In the genomic region with DNA sequence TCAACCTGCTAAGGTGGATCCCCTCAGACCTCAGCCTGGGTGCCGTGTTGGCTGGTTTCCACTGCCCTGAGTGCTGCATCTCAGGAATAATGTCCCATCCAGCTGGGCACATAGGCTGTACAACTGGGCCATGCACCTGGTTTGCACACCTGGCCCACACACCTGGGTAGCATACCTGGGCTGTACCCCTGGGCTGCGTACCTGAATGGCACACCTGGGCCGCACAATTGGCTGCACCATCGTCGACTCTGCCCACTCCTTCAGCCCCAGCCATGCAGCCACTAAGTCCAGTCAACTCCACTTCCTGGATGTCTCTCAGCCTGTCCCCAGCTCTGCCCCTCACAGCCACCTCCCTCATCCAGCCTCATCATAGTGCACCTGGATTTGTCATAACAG, we compare ENCODE assay signal across 24 cellular contexts. TPM values are rescaled to one million over a fixed set of nuclear protein-coding genes. Genes with fewer than 3 reads are reported as not detected.
"Had no signal": no experiment of that assay in that cellular context is flagged by ENCODE, and none has a peak within 500 bp of the region (broad histone marks: within the 10 kb centered on the region; RNA-seq: fewer than 3 reads in every experiment).

No MANE protein-coding gene starts in this region.

- DNase-seq: activated CD8-positive, alpha-beta memory T cell treated with anti-CD3 and anti-CD28 coated beads, Interleukin-2, amount 50 U/mL, for 48 hours; activated effector memory CD4-positive, alpha-beta T cell treated with Interleukin-2 at 50 U/mL for 16 hours; activated naive CD4-positive, alpha-beta T cell treated with anti-CD3 and anti-CD28 coated beads, Interleukin-2, amount 10 ng/mL, durations not matched to agents 7 days and 5 days; activated naive CD8-positive, alpha-beta T cell treated with anti-CD3 and anti-CD28 coated beads, Interleukin-2, amount 50 U/mL, for 24 hours; activated T-cell treated with anti-CD3 and anti-CD28 coated beads, Interleukin-2, amount 50 U/mL, for 48 hours; body of pancreas; erythroblast; foreskin keratinocyte; nucleus accumbens; small intestine; stimulated activated CD4-positive, alpha-beta T cell treated with anti-CD3 and anti-CD28 coated beads, Interleukin-2, amount 100 ng/mL, for 48 hours; stimulated activated CD8-positive, alpha-beta memory T cell treated with anti-CD3 and anti-CD28 coated beads, Interleukin-4, amount 100 ng/mL, for 48 hours; stimulated activated naive B cell treated with anti-CD40 and anti-IgM and Interleukin-4, amounts not matched to agents 10 μg/mL and 1 μg/mL and 100 μg/mL, for 72 hours; SW 1271; T-helper 17 cell; transverse colon; uterus had no signal

- H3K27me3 Mint-ChIP-seq: activated naive CD8-positive, alpha-beta T cell treated with anti-CD3 and anti-CD28 coated beads, Interleukin-2, amount 50 U/mL, for 24 hours; T-helper 17 cell had no signal

- H3K9me3 ChIP-seq: body of pancreas, transverse colon, uterus had no signal

- H3K36me3 ChIP-seq: cardiac muscle cell, transverse colon, uterus had no signal

- FAIRE-seq: small intestine had no signal

- H3K27ac ChIP-seq: body of pancreas, cardiac muscle cell, foreskin keratinocyte, transverse colon, uterus had no signal

- H3K27ac Mint-ChIP-seq: activated naive CD4-positive, alpha-beta T cell treated with anti-CD3 and anti-CD28 coated beads, Interleukin-2, amount 10 ng/mL, durations not matched to agents 7 days and 5 days; activated naive CD8-positive, alpha-beta T cell treated with anti-CD3 and anti-CD28 coated beads, Interleukin-2, amount 50 U/mL, for 24 hours; stimulated activated naive B cell treated with anti-CD40 and anti-IgM and Interleukin-4, amounts not matched to agents 10 μg/mL and 1 μg/mL and 100 μg/mL, for 72 hours; T-helper 17 cell had no signal

- H3K4me1 ChIP-seq: body of pancreas, foreskin keratinocyte had no signal

- H3K4me3 Mint-ChIP-seq: activated naive CD4-positive, alpha-beta T cell treated with anti-CD3 and anti-CD28 coated beads, Interleukin-2, amount 10 ng/mL, durations not matched to agents 7 days and 5 days; activated naive CD8-positive, alpha-beta T cell treated with anti-CD3 and anti-CD28 coated beads, Interleukin-2, amount 50 U/mL, for 24 hours; natural killer cell treated with Interleukin-12 subunit alpha and Interleukin-12 subunit beta and Interleukin-15 and Interleukin-18, amount 100 ng/mL, for 72 hours; stimulated activated naive B cell treated with anti-CD40 and anti-IgM and Interleukin-4, amounts not matched to agents 10 μg/mL and 1 μg/mL and 100 μg/mL, for 72 hours; T-helper 17 cell had no signal

- ATAC-seq: activated naive CD8-positive, alpha-beta T cell treated with anti-CD3 and anti-CD28 coated beads, Interleukin-2, amount 50 U/mL, for 24 hours; foreskin keratinocyte; natural killer cell treated with Interleukin-12 subunit alpha and Interleukin-12 subunit beta and Interleukin-15 and Interleukin-18, amount 100 ng/mL, for 72 hours; T-helper 17 cell had no signal

- H3K9me3 Mint-ChIP-seq: activated naive CD8-positive, alpha-beta T cell treated with anti-CD3 and anti-CD28 coated beads, Interleukin-2, amount 50 U/mL, for 24 hours; natural killer cell treated with Interleukin-12 subunit alpha and Interleukin-12 subunit beta and Interleukin-15 and Interleukin-18, amount 100 ng/mL, for 72 hours; stimulated activated naive B cell treated with anti-CD40 and anti-IgM and Interleukin-4, amounts not matched to agents 10 μg/mL and 1 μg/mL and 100 μg/mL, for 72 hours had no signal

- H3K27me3 ChIP-seq: body of pancreas, cardiac muscle cell, foreskin keratinocyte, transverse colon, uterus had no signal

- H3K36me3 Mint-ChIP-seq: activated naive CD4-positive, alpha-beta T cell treated with anti-CD3 and anti-CD28 coated beads, Interleukin-2, amount 10 ng/mL, durations not matched to agents 7 days and 5 days; natural killer cell treated with Interleukin-12 subunit alpha and Interleukin-12 subunit beta and Interleukin-15 and Interleukin-18, amount 100 ng/mL, for 72 hours; stimulated activated naive B cell treated with anti-CD40 and anti-IgM and Interleukin-4, amounts not matched to agents 10 μg/mL and 1 μg/mL and 100 μg/mL, for 72 hours had no signal

- H3K4me3 ChIP-seq: body of pancreas, cardiac muscle cell, transverse colon, uterus had no signal

RNA-seq across cellular contexts. Expression of a gene that starts 7.9 kb away (rescaled TPM):
- total RNA-seq: activated CD8-positive, alpha-beta memory T cell treated with anti-CD3 and anti-CD28 coated beads for 36 hours; body of pancreas; chondrocyte; foreskin keratinocyte; glomerular endothelial cell; natural killer cell treated with Interleukin-12 subunit alpha and Interleukin-12 subunit beta and Interleukin-15 and Interleukin-18, amount 100 ng/mL, for 72 hours; sciatic nerve; T-helper 17 cell; temporal lobe; transverse colon; uterus had no signal
- polyA plus RNA-seq: cardiac muscle cell had no signal
